In genomic region chr14:21267431-21267845, GRCh38 we compare ENCODE assay signal across 9 cellular contexts. TPM values are rescaled to one million over a fixed set of nuclear protein-coding genes. Genes with fewer than 3 reads are reported as not detected.
DNase-seq lines count a peak whose midpoint lies in the region; ATAC-seq and TF ChIP-seq lines count a peak whose summit lies in the region.
"Had no signal": no experiment of that assay in that cellular context is flagged by ENCODE, and none has a peak within 500 bp of the region (broad histone marks: within the 10 kb centered on the region; RNA-seq: fewer than 3 reads in every experiment).

No MANE protein-coding gene starts in this region.

- H2AFZ ChIP-seq in PC-9 = no peak overlapping the region

- H3K4me2 ChIP-seq in PC-9 = peak overlapping the region; percentile 100

- no peaks in the 10 kb centered on the region for H3K9me2 ChIP-seq in PC-9 (ENCODE audit: insufficient read depth)

- intact Hi-C loops in PC-9 (cut with micrococcal nuclease; ENCODE audit: unreplicated experiment) = loop anchor here (10.0 kb wide), 1 partner anchor 117 kb away; the partner anchor contains the start of gene SUPT16H
- intact Hi-C loops in psoas muscle (cut with DNase I) = loop anchor here in 1 of 2 donors (5.0 to 10.0 kb wide), 2 partner anchors 35 to 117 kb away; partner anchors contain the start of gene SUPT16H

- POLR2A ChIA-PET in PC-9 (lab: Charles Lee; ENCODE audit: unreplicated experiment) = interaction anchor here (0.7 kb wide), 1 partner anchor 52 kb away, joined by 5 read pairs; no protein-coding TSS in a partner anchor

- no peak for DNase-seq in PC-9
- peak; percentile 32 to 58 for DNase-seq in erythroblast (lab: John Stamatoyannopoulos, UW)
- DNase-seq in psoas muscle = no peak
- no peak for DNase-seq in stimulated activated CD4-positive, alpha-beta T cell treated with anti-CD3 and anti-CD28 coated beads, Interleukin-4, amount 100 ng/mL, for 24 hours
- no peak for DNase-seq in UCSD-AML1 (lab: John Stamatoyannopoulos, UW; ENCODE audit: unreplicated experiment)
- DNase-seq in cerebellum (ENCODE audit: low spot score) = no peak
- DNase-seq: NCI-H2029 treated with DMSO at 0.1 percent for 48 hours had no signal

- peaks cover 57% of the 10 kb centered on the region for H3K36me3 ChIP-seq in PC-9 (ENCODE audit: low read depth)
- H3K36me3 ChIP-seq in psoas muscle (ENCODE audit: insufficient read depth in 1 of 2, low read depth in 1 of 2) = peaks cover 1 to 46% of the 10 kb centered on the region in 2 donors

- H3K27ac ChIP-seq in PC-9 (peak overlapping the region; percentile 81), psoas muscle (peak overlapping the region; percentile 98)

- H3K4me1 ChIP-seq in PC-9 (replicated peaks; ENCODE audit: insufficient read depth) (peaks cover 46% of the 10 kb centered on the region), psoas muscle (peaks cover 53% of the 10 kb centered on the region)

- no TSS peak for BruUV-seq in PC-9 (replicated peaks; lab: Mats Ljungman, UMichigan)

- CTCF ChIA-PET in PC-9 (lab: Charles Lee) = interaction anchor here (0.6 kb wide), 1 partner anchor 15 kb away, joined by 3 read pairs; no protein-coding TSS in a partner anchor

- H3K9me3 ChIP-seq in PC-9 (ENCODE audit: insufficient read depth, low read depth) (no peaks in the 10 kb centered on the region), psoas muscle (no peaks in the 10 kb centered on the region)

- TF ChIP-seq CTCF in GM12875 (IDR thresholded peaks at IDR 0.05; ENCODE audit: borderline replicate concordance, insufficient read depth, low read depth, low read length) = no peak
- no peak for TF ChIP-seq CTCF in PC-9 (conservative IDR thresholded peaks at IDR 0.05)
- no peak for TF ChIP-seq CTCF in psoas muscle (IDR thresholded peaks at IDR 0.05)

- ATAC-seq in psoas muscle (no peak), HG03280 (IDR thresholded peaks at IDR 0.05; ENCODE audit: unreplicated experiment) (no peak)

- H3K79me2 ChIP-seq in PC-9 (ENCODE audit: low read depth) = peaks cover 68% of the 10 kb centered on the region

- H3K4me3 ChIP-seq in GM12875 (ENCODE audit: low read depth, low read length) (peak overlapping the region; percentile 75), PC-9 (peak overlapping the region; percentile 94), psoas muscle (peak overlapping the region; percentile 97)

- 2 to 6% (median 3%) methylated on average over 10 of the region's 10 CpGs for WGBS in psoas muscle, 3 donors

- H3K27me3 ChIP-seq in PC-9 (ENCODE audit: insufficient read depth, low read depth) (no peaks in the 10 kb centered on the region), psoas muscle (ENCODE audit: insufficient read depth in 3 of 3, low read length in 2 of 3) (no peaks in the 10 kb centered on the region)

- H3F3A ChIP-seq in PC-9 (ENCODE audit: insufficient read depth, low read depth) = peaks cover 59% of the 10 kb centered on the region

- peaks cover 65% of the 10 kb centered on the region for H4K20me1 ChIP-seq in PC-9 (ENCODE audit: insufficient read depth)

- TF ChIP-seq POLR2A in erythroblast (IDR thresholded peaks at IDR 0.05; ENCODE audit: low read length) = peak; percentile 19

RNA-seq across cellular contexts. Expression of gene HNRNPC, which starts 1.8 kb away (rescaled TPM):
- total RNA-seq in PC-9 (2021) (486 and 550 TPM in 2 replicates), psoas muscle (100 to 1,000 TPM; 217 to 310 (median 245) TPM), cerebellum (539 TPM)
- 100 to 1,000 TPM; 215 to 290 (median 282) TPM for polyA plus RNA-seq in psoas muscle

RNA-seq across cellular contexts. Expression of gene RPGRIP1, which starts 12.4 kb away (rescaled TPM):
- 0.75 and 2.1 TPM in 2 replicates for total RNA-seq in PC-9 (2021)
- total RNA-seq in psoas muscle = not detected
- polyA plus RNA-seq in psoas muscle = under 1 TPM in 2 of 3 donors, not detected in 1; 0.04 to 0.15 TPM
- 6.0 TPM for total RNA-seq in cerebellum

Comparison
In these comparisons a context has a peak if more than half of its experiments do, and no peak if none do; other contexts are left out.
1. DNase-seq: peak in erythroblast (2 of 2); none in PC-9 (0 of 2), psoas muscle (0 of 2), stimulated activated CD4-positive, alpha-beta T cell treated with anti-CD3 and anti-CD28 coated beads, Interleukin-4, amount 100 ng/mL, for 24 hours (single experiment), UCSD-AML1 (single experiment) and cerebellum (single experiment).
2. Peak in every context shown above with its lines, with median percentiles within 50 percentile points of each other: H3K4me3 ChIP-seq.